In the genomic region with DNA sequence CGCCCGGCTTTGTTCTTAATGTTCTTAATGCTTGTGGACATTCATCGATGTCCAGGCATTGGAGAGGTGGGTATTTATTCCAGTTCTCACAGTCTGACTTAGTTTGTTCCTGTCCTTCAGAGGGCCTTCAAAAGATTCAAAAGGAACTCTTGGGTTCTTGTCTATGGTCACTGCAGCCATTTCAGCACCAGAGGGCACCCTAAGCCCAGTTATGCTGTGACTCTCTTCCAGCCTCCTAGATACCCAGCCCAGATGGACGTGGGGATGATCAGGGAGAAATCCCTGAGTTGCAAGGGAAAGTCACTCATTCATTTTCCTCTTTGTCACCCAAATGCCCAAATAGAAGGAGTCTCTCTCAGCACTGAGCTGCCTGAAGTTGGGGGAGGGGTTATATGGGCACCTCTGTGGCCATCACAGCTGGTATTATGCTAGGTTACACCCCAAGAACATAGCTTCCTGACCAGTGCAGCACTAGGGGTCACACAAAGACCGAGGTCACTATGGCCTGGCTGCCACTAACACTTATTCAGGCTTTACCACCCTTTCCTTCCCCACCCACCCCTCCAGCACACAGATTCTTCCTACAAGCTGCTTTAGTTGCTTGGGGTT, we compare ENCODE assay signal across 8 cellular contexts. TPM values are rescaled to one million over a fixed set of nuclear protein-coding genes. Genes with fewer than 3 reads are reported as not detected.
DNase-seq lines count a peak whose midpoint lies in the region; ATAC-seq and TF ChIP-seq lines count a peak whose summit lies in the region.

No MANE protein-coding gene starts in this region.

- no peak overlapping the region for H3K27ac Mint-ChIP-seq in Calu3 (ENCODE audit: unreplicated experiment)
- H3K27ac Mint-ChIP-seq in nephron progenitor cell = no peak overlapping the region
- H3K27ac Mint-ChIP-seq in stimulated activated naive CD8-positive, alpha-beta T cell treated with anti-CD3 and anti-CD28 coated beads, Interleukin-15, Interleukin-2, amounts not matched to agents 100 ng/mL and 50 ng/mL, for 24 hours = peak overlapping the region; percentile 28

- H3K4me2 ChIP-seq in IMR-90 (ENCODE audit: low read depth, low read length) = no peak overlapping the region

- peak overlapping the region; percentile 2 for H2AK9ac ChIP-seq in IMR-90 (replicated peaks; ENCODE audit: low read depth, low read length, poor library complexity)

- BruUV-seq in Calu3 (replicated peaks; lab: Mats Ljungman, UMichigan) = no TSS peak
- no TSS peak for BruUV-seq in IMR-90 (replicated peaks; lab: Mats Ljungman, UMichigan)

- no peak overlapping the region for H3K4me3 Mint-ChIP-seq in Calu3 (ENCODE audit: low read depth, unreplicated experiment)
- no peak overlapping the region for H3K4me3 Mint-ChIP-seq in nephron progenitor cell
- no peak overlapping the region for H3K4me3 Mint-ChIP-seq in stimulated activated naive CD8-positive, alpha-beta T cell treated with anti-CD3 and anti-CD28 coated beads, Interleukin-15, Interleukin-2, amounts not matched to agents 100 ng/mL and 50 ng/mL, for 24 hours

- H3K9me3 Mint-ChIP-seq in Calu3 (ENCODE audit: low read depth, unreplicated experiment) (no peaks in the 10 kb centered on the region), nephron progenitor cell (no peaks in the 10 kb centered on the region)
- no peaks in the 10 kb centered on the region for H3K9me3 Mint-ChIP-seq in stimulated activated naive CD8-positive, alpha-beta T cell treated with anti-CD3 and anti-CD28 coated beads, Interleukin-15, Interleukin-2, amounts not matched to agents 100 ng/mL and 50 ng/mL, for 24 hours

- peak; percentile 90 for DNase-seq in Calu3
- DNase-seq in IMR-90 = peak; percentile 76
- DNase-seq in OCI-M1 (lab: John Stamatoyannopoulos, UW) = peak; percentile 75
- peak; percentile 49 for DNase-seq in activated T-cell treated with anti-CD3 and anti-CD28 coated beads for 4 hours
- peak; percentile 59 for DNase-seq in fibroblast of gingiva (ENCODE audit: low read depth)
- peak; percentile 78 for DNase-seq in nephron progenitor cell

- peak overlapping the region; percentile 82 for H2AFZ ChIP-seq in IMR-90 (replicated peaks; ENCODE audit: low read length, poor library complexity)

- H3K36me3 Mint-ChIP-seq in Calu3 (ENCODE audit: insufficient read depth, unreplicated experiment) = no peaks in the 10 kb centered on the region
- H3K36me3 Mint-ChIP-seq in nephron progenitor cell (ENCODE audit: low read depth) = no peaks in the 10 kb centered on the region
- no peaks in the 10 kb centered on the region for H3K36me3 Mint-ChIP-seq in stimulated activated naive CD8-positive, alpha-beta T cell treated with anti-CD3 and anti-CD28 coated beads, Interleukin-15, Interleukin-2, amounts not matched to agents 100 ng/mL and 50 ng/mL, for 24 hours (ENCODE audit: low read depth)

- intact Hi-C loops in Calu3 (cut with micrococcal nuclease; ENCODE audit: unreplicated experiment) = loop anchor here (1.0 to 5.0 kb wide), 2 partner anchors 142 to 1097 kb away; no protein-coding TSS in a partner anchor
- intact Hi-C loops in IMR-90 (cut with micrococcal nuclease) = loop anchor here (1.0 kb wide), 2 partner anchors 142 to 1095 kb away; no protein-coding TSS in a partner anchor

- H3K23ac ChIP-seq in IMR-90 (ENCODE audit: low read depth, low read length) = no peak overlapping the region

- no peaks in the 10 kb centered on the region for H3K79me1 ChIP-seq in IMR-90 (ENCODE audit: low read depth in 1 of 2, low read length in 2 of 2)

- H3K9me3 ChIP-seq in IMR-90 (ENCODE audit: control insufficient read depth, insufficient read depth, low read length) = no peaks in the 10 kb centered on the region

- 0 out of 2 replicates have a peak overlapping the region, but pooled peaks have one; percentile 61 for H4K91ac ChIP-seq in IMR-90 (ENCODE audit: insufficient read depth, low read depth, low read length)

- H3K56ac ChIP-seq in IMR-90 (ENCODE audit: extremely low read depth, insufficient read depth, low read length) = no peak overlapping the region

- no peak overlapping the region for H3K4me3 ChIP-seq in IMR-90 (ENCODE audit: insufficient read depth, low read depth, low read length)

- in situ Hi-C loops in IMR-90 (cut with MboI; ENCODE audit: low sequenced_read_pairs) = loop anchor here (5.0 to 25.0 kb wide), 2 partner anchors 137 to 1092 kb away; no protein-coding TSS in a partner anchor

- H3K27me3 Mint-ChIP-seq in Calu3 (ENCODE audit: unreplicated experiment) (no peaks in the 10 kb centered on the region), nephron progenitor cell (ENCODE audit: low read depth, poor library complexity) (peaks cover 6% of the 10 kb centered on the region)
- H3K27me3 Mint-ChIP-seq in stimulated activated naive CD8-positive, alpha-beta T cell treated with anti-CD3 and anti-CD28 coated beads, Interleukin-15, Interleukin-2, amounts not matched to agents 100 ng/mL and 50 ng/mL, for 24 hours = peaks cover 19% of the 10 kb centered on the region

- ATAC-seq in GM21367 (IDR thresholded peaks at IDR 0.05; ENCODE audit: unreplicated experiment) (peak; percentile 89), IMR-90 (ENCODE audit: low read depth) (peak; percentile 100)

- H3K9ac ChIP-seq in IMR-90 (ENCODE audit: low read depth, low read length) = no peak overlapping the region

- H3K4ac ChIP-seq in IMR-90 (ENCODE audit: low read depth, low read length) = peak overlapping the region; percentile 62

- H3K27me3 ChIP-seq in IMR-90 (ENCODE audit: control insufficient read depth, insufficient read depth, low read length) = no peaks in the 10 kb centered on the region

- WGBS in IMR-90 (ENCODE audit: extremely low coverage in 2 of 2, insufficient read length in 1 of 2), 2 experiments = no CpG with 5 or more reads among the region's 5 CpGs

- CTCF ChIA-PET in Calu3 (lab: Charles Lee) = interaction anchor here (0.7 to 3.0 kb wide), 6 partner anchors 126 to 759 kb away, joined by 3 to 15 read pairs (median 5); a partner anchor contains a TSS
- CTCF ChIA-PET in IMR-90 (lab: Yijun Ruan, JAX) = interaction anchor here (0.5 to 1.8 kb wide), 8 partner anchors 24 to 1237 kb away, joined by 3 to 14 read pairs (median 5); a partner anchor contains a TSS

- dilution Hi-C loops in IMR-90 (cut with HindIII; ENCODE audit: low sequenced_read_pairs, unreplicated experiment) = no loop called here

- H3K27ac ChIP-seq in IMR-90 (ENCODE audit: insufficient read depth, low read length) = no peak overlapping the region

- no peak overlapping the region; the same call in 1 of the 2 replicates for H2AK5ac ChIP-seq in IMR-90 (ENCODE audit: low read depth, low read length)

- peak; percentile 98 for TF ChIP-seq RAD21 in IMR-90 (IDR thresholded peaks at IDR 0.05; ENCODE audit: low read length)

- H2BK15ac ChIP-seq in IMR-90 (ENCODE audit: low read depth, low read length) = peak overlapping the region; percentile 21; the same call in 1 of the 3 replicates

- H3K36me3 ChIP-seq in IMR-90 (ENCODE audit: control insufficient read depth, insufficient read depth, low read length) = no peaks in the 10 kb centered on the region

- no peaks in the 10 kb centered on the region for H4K20me1 ChIP-seq in IMR-90 (ENCODE audit: insufficient read depth, low read length)

- H2BK5ac ChIP-seq in IMR-90 (ENCODE audit: low read depth, low read length, poor library complexity, severe bottlenecking) = no peak overlapping the region

- H2BK120ac ChIP-seq in IMR-90 (ENCODE audit: low read depth, low read length) = peak overlapping the region; percentile 67

- H3K9me1 ChIP-seq in IMR-90 (ENCODE audit: insufficient read depth, low read length) = no peaks in the 10 kb centered on the region

- TF ChIP-seq POLR2A in IMR-90 (IDR thresholded peaks at IDR 0.05; ENCODE audit: low read depth, low read length) = peak; percentile 48

- POLR2A ChIA-PET in IMR-90 (lab: Charles Lee; ENCODE audit: unreplicated experiment) = no interaction called here

- peak overlapping the region in 1 of 2 experiments; percentile 56; a peak in 1 of 4 replicates for H4K8ac ChIP-seq in IMR-90 (ENCODE audit: low read depth in 2 of 2, low read length in 2 of 2)

- H3K4me1 Mint-ChIP-seq in Calu3 (ENCODE audit: low read depth, unreplicated experiment) (no peaks in the 10 kb centered on the region), nephron progenitor cell (peaks cover 4% of the 10 kb centered on the region)
- H3K4me1 Mint-ChIP-seq in stimulated activated naive CD8-positive, alpha-beta T cell treated with anti-CD3 and anti-CD28 coated beads, Interleukin-15, Interleukin-2, amounts not matched to agents 100 ng/mL and 50 ng/mL, for 24 hours (ENCODE audit: low read depth) = no peaks in the 10 kb centered on the region

- no peaks in the 10 kb centered on the region for H3K4me1 ChIP-seq in IMR-90 (ENCODE audit: control insufficient read depth, insufficient read depth, low read length)

- H4K5ac ChIP-seq in IMR-90 (ENCODE audit: low read depth, low read length) = no peak overlapping the region

- H3K14ac ChIP-seq in IMR-90 (replicated peaks; ENCODE audit: low read depth, low read length) = 0 out of 2 replicates have a peak overlapping the region, but pooled peaks have one; percentile 14

- H3K18ac ChIP-seq in IMR-90 (ENCODE audit: low read depth, low read length) = no peak overlapping the region

- peak; percentile 96 for TF ChIP-seq CTCF in Calu3 (IDR thresholded peaks at IDR 0.05; ENCODE audit: unreplicated experiment)
- peak; percentile 96 for TF ChIP-seq CTCF in IMR-90 (conservative IDR thresholded peaks at IDR 0.05; ENCODE audit: low read depth, low read length)
- peak; percentile 75 for TF ChIP-seq CTCF in nephron progenitor cell (IDR thresholded peaks at IDR 0.05)

- peak overlapping the region; percentile 56 for H2BK20ac ChIP-seq in IMR-90 (ENCODE audit: low read depth, low read length)

TF ChIP-seq in IMR-90, 13 proteins besides CTCF, POLR2A, EP300 and RAD21:
- TF ChIP-seq, protein P1, sequence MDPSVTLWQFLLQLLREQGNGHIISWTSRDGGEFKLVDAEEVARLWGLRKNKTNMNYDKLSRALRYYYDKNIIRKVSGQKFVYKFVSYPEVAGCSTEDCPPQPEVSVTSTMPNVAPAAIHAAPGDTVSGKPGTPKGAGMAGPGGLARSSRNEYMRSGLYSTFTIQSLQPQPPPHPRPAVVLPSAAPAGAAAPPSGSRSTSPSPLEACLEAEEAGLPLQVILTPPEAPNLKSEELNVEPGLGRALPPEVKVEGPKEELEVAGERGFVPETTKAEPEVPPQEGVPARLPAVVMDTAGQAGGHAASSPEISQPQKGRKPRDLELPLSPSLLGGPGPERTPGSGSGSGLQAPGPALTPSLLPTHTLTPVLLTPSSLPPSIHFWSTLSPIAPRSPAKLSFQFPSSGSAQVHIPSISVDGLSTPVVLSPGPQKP (IDR thresholded peaks at IDR 0.05; ENCODE audit: borderline replicate concordance, low read depth, low read length) = no peak
- TF ChIP-seq SMC3 (IDR thresholded peaks at IDR 0.05; ENCODE audit: low read depth, low read length) = peak; percentile 99

RNA-seq across cellular contexts. Expression of a gene that starts 26.5 kb away (rescaled TPM):
- total RNA-seq in Calu3 (2022) (11.0 and 12.3 TPM in 2 replicates), IMR-90 (2012; rRNA removed) (5.6 and 10.6 TPM in 2 replicates)
- polyA plus RNA-seq in IMR-90 (2012; rRNA removed) = 4.1 TPM in 2 replicates
- polyA plus RNA-seq in IMR-90 (2012; cell fraction: cytosol; rRNA removed) = 1.2 and 1.3 TPM in 2 replicates
- 0.45 and 2.2 TPM in 2 replicates for polyA plus RNA-seq in IMR-90 (2012; cell fraction: nucleus; rRNA removed; ENCODE audit: low replicate concordance)

RNA-seq across cellular contexts. Expression of a gene that starts 38.9 kb away (rescaled TPM):
- total RNA-seq in Calu3 (2022) (136 and 143 TPM in 2 replicates), IMR-90 (2012; rRNA removed) (36.4 and 44.3 TPM in 2 replicates)
- polyA plus RNA-seq in IMR-90 (2012; rRNA removed) = 73.6 and 77.3 TPM in 2 replicates
- 16.7 and 17.4 TPM in 2 replicates for polyA plus RNA-seq in IMR-90 (2012; cell fraction: cytosol; rRNA removed)
- polyA plus RNA-seq in IMR-90 (2012; cell fraction: nucleus; rRNA removed; ENCODE audit: low replicate concordance) = 26.8 and 142 TPM in 2 replicates
